In genomic region chr16:88773812-88774291, GRCh38 we compare ENCODE assay signal across 9 cellular contexts. TPM values are rescaled to one million over a fixed set of nuclear protein-coding genes. Genes with fewer than 3 reads are reported as not detected.
DNase-seq lines count a peak whose midpoint lies in the region; ATAC-seq and TF ChIP-seq lines count a peak whose summit lies in the region.
"Had no signal": no experiment of that assay in that cellular context is flagged by ENCODE, and none has a peak within 500 bp of the region (broad histone marks: within the 10 kb centered on the region; RNA-seq: fewer than 3 reads in every experiment).

No MANE protein-coding gene starts in this region.

- intact Hi-C loops in esophagus squamous epithelium (cut with DNase I): no loop called here

- ATAC-seq in HG02588 (IDR thresholded peaks at IDR 0.05; ENCODE audit: unreplicated experiment) (no peak), GM21737 (IDR thresholded peaks at IDR 0.05; ENCODE audit: unreplicated experiment) (no peak)

- TF ChIP-seq POLR2A in Peyer's patch (IDR thresholded peaks at IDR 0.05) (no peak), esophagus squamous epithelium (IDR thresholded peaks at IDR 0.05) (no peak)

- H3K4me2 ChIP-seq in osteoblast (ENCODE audit: insufficient read depth, low read length): peak overlapping the region; percentile 55

- no CpG with 5 or more reads among the region's 12 CpGs for WGBS in esophagus squamous epithelium, 2 donors

- H4K20me1 ChIP-seq in osteoblast (ENCODE audit: insufficient read depth, low read length): peaks cover 65% of the 10 kb centered on the region

- no peak for TF ChIP-seq CTCF in Peyer's patch (IDR thresholded peaks at IDR 0.05)
- TF ChIP-seq CTCF in esophagus squamous epithelium (IDR thresholded peaks at IDR 0.05): no peak
- TF ChIP-seq CTCF in osteoblast (IDR thresholded peaks at IDR 0.05; ENCODE audit: extremely low read depth, low read depth, low read length): no peak

- H2AFZ ChIP-seq in osteoblast (ENCODE audit: low read length): no peak overlapping the region

- H3K36me3 ChIP-seq in Peyer's patch (no peaks in the 10 kb centered on the region), esophagus squamous epithelium (peaks cover 0 to 21% (median 0%) of the 10 kb centered on the region in 3 donors), osteoblast (ENCODE audit: insufficient read depth, low read length) (no peaks in the 10 kb centered on the region)
- H3K36me3 ChIP-seq: thoracic aorta had no signal

- H3K27ac ChIP-seq in Peyer's patch (peak overlapping the region in 3 of 4 donors; percentile 11 to 79 (median 46)), esophagus squamous epithelium (peak overlapping the region in 3 of 4 donors; percentile 72 to 93 (median 89)), osteoblast (ENCODE audit: low read depth, low read length) (peak overlapping the region; percentile 67)

- no peaks in the 10 kb centered on the region for H3K27me3 ChIP-seq in Peyer's patch
- no peaks in the 10 kb centered on the region for H3K27me3 ChIP-seq in esophagus squamous epithelium
- H3K27me3 ChIP-seq in osteoblast (ENCODE audit: insufficient read depth, low read length): no peaks in the 10 kb centered on the region

- H3K9me3 ChIP-seq in Peyer's patch: no peaks in the 10 kb centered on the region
- H3K9me3 ChIP-seq in esophagus squamous epithelium: no peaks in the 10 kb centered on the region
- H3K9me3 ChIP-seq in osteoblast (ENCODE audit: low read depth, low read length): no peaks in the 10 kb centered on the region
- H3K9me3 ChIP-seq: thoracic aorta had no signal

- peaks cover 91% of the 10 kb centered on the region for H3K79me2 ChIP-seq in osteoblast (ENCODE audit: insufficient read depth, low read length)

- DNase-seq in COLO668 (lab: John Stamatoyannopoulos, UW; ENCODE audit: unreplicated experiment): peak; percentile 30
- DNase-seq in Peyer's patch: peak in 1 of 3 donors; percentile 78
- no peak for DNase-seq in esophagus squamous epithelium (lab: John Stamatoyannopoulos, UW)
- peak; percentile 96 for DNase-seq in osteoblast (ENCODE audit: insufficient read length, low spot score, missing footprints)
- DNase-seq in cerebellum (ENCODE audit: low spot score): no peak
- no peak for DNase-seq in activated CD4-positive, alpha-beta T cell treated with anti-CD3 and anti-CD28 coated beads, Interleukin-2, amount 50 U/mL, for 4 hours

- H3K4me3 ChIP-seq in Peyer's patch (no peak overlapping the region), esophagus squamous epithelium (no peak overlapping the region), osteoblast (ENCODE audit: insufficient read depth, low read length) (peak overlapping the region; percentile 22)
- H3K4me3 ChIP-seq: thoracic aorta had no signal

- H3K4me1 ChIP-seq in Peyer's patch (peaks cover 9 to 66% (median 14%) of the 10 kb centered on the region in 4 donors), esophagus squamous epithelium (peaks cover 48 to 90% (median 70%) of the 10 kb centered on the region in 3 donors), osteoblast (ENCODE audit: insufficient read depth, low read length) (peaks cover 59% of the 10 kb centered on the region)

RNA-seq across cellular contexts. Expression of gene PIEZO1, which starts 11.2 kb away (rescaled TPM):
- 100 to 1,000 TPM in 3 of 4 donors, 10 to 100 TPM in 1; 76.9 to 218 (median 183) TPM for total RNA-seq in Peyer's patch
- 100 to 1,000 TPM in 2 of 4 donors, 10 to 100 TPM in 2; 46.0 to 131 (median 103) TPM for total RNA-seq in esophagus squamous epithelium
- 187 and 207 TPM in 2 replicates for total RNA-seq in osteoblast
- 9.9 TPM for total RNA-seq in cerebellum

RNA-seq across cellular contexts. Expression of gene CDT1, which starts 29.7 kb away (rescaled TPM):
- total RNA-seq in Peyer's patch: 10 to 100 TPM in 2 of 4 donors, 1 to 10 TPM in 2; 7.9 to 28.1 (median 10.1) TPM
- total RNA-seq in esophagus squamous epithelium: 10 to 100 TPM in 3 of 4 donors, 1 to 10 TPM in 1; 7.7 to 20.7 (median 11.2) TPM
- 2.9 TPM in 2 replicates for total RNA-seq in osteoblast
- 7.9 TPM for total RNA-seq in cerebellum

RNA-seq across cellular contexts. Expression of gene APRT, which starts 37.9 kb away (rescaled TPM):
- total RNA-seq in Peyer's patch: 100 to 1,000 TPM; 109 to 190 (median 122) TPM
- 100 to 1,000 TPM; 186 to 314 (median 250) TPM for total RNA-seq in esophagus squamous epithelium
- total RNA-seq in osteoblast: 41.8 and 53.6 TPM in 2 replicates
- 10.9 TPM for total RNA-seq in cerebellum

Comparison
In these comparisons a context has a peak if more than half of its experiments do, and no peak if none do; other contexts are left out.
1. DNase-seq: peak in COLO668 (single experiment) and osteoblast (single experiment); none in esophagus squamous epithelium (single experiment), cerebellum (single experiment) and activated CD4-positive, alpha-beta T cell treated with anti-CD3 and anti-CD28 coated beads, Interleukin-2, amount 50 U/mL, for 4 hours (0 of 2).
2. Peak in every context shown above with its lines, with median percentiles within 50 percentile points of each other: H3K27ac ChIP-seq.